Comparison of ENCODE assay signal across 9 cellular contexts in genomic region chr11:46277623-46278386, GRCh38. TPM values are rescaled to one million over a fixed set of nuclear protein-coding genes. Genes with fewer than 3 reads are reported as not detected.
A peak's percentile ranks its signal among the peaks of the same experiment; 100 is the strongest.
DNase-seq lines count a peak whose midpoint lies in the region; ATAC-seq, FAIRE-seq and TF ChIP-seq lines count a peak whose summit lies in the region.
"Had no signal": no experiment of that assay in that cellular context is flagged by ENCODE, and none has a peak within 500 bp of the region (broad histone marks: within the 10 kb centered on the region; RNA-seq: fewer than 3 reads in every experiment).

CREB3L1 (plus strand) TSS chr11:46277662; CDS start chr11:46278112, 450 bp downstream.

- peaks cover 8% of the 10 kb centered on the region for H3K4me1 Mint-ChIP-seq in T-helper 17 cell

- peaks cover 3% of the 10 kb centered on the region for H3K36me3 Mint-ChIP-seq in T-helper 17 cell (ENCODE audit: low read depth)

- H3K27ac ChIP-seq in smooth muscle cell (ENCODE audit: low read depth): peak within 1 kb of the TSS; percentile 86

- no peak for FAIRE-seq in RCC 7860 (lab: Jason Lieb, UNC)

- peaks cover 22% of the 10 kb centered on the region for H3F3A ChIP-seq in smooth muscle cell (ENCODE audit: low read depth)

- H3K27ac Mint-ChIP-seq in T-helper 17 cell: no peak within 1 kb of the TSS

- no peaks in the 10 kb centered on the region for H3K36me3 ChIP-seq in smooth muscle cell (ENCODE audit: low read depth)

- no peaks in the 10 kb centered on the region for H3K27me3 ChIP-seq in smooth muscle cell (ENCODE audit: low read depth)

- peak within 1 kb of the TSS; percentile 64 for H3K4me3 Mint-ChIP-seq in T-helper 17 cell

- peak within 1 kb of the TSS; percentile 86 for H3K9ac ChIP-seq in smooth muscle cell (ENCODE audit: low read depth)

- 0% methylated on average over 36 of the region's 61 CpGs for WGBS in smooth muscle cell (ENCODE audit: low lambda C conversion rate)

- peak within 1 kb of the TSS; percentile 96 for H3K4me3 ChIP-seq in smooth muscle cell

- H3K9me3 ChIP-seq in T-helper 17 cell (ENCODE audit: control insufficient read depth, low read length, poor library complexity, severe bottlenecking): no peaks in the 10 kb centered on the region
- H3K9me3 ChIP-seq in smooth muscle cell (replicated peaks; ENCODE audit: low read depth): no peaks in the 10 kb centered on the region

- DNase-seq in NCI-H1417 (lab: John Stamatoyannopoulos, UW): peak in 2 of 3 experiments; percentile 23 to 47
- no peak for DNase-seq in NCI-H1417 treated with DMSO at 0.1 percent for 48 hours (lab: John Stamatoyannopoulos, UW)
- DNase-seq in T-helper 17 cell: no peak
- peak; percentile 84 for DNase-seq in hepatic stellate cell (ENCODE audit: low spot score)
- DNase-seq in smooth muscle cell (lab: John Stamatoyannopoulos, UW; ENCODE audit: unreplicated experiment): peak; percentile 49
- DNase-seq in stimulated activated CD8-positive, alpha-beta memory T cell treated with anti-CD3 and anti-CD28 coated beads, Interleukin-4, amount 100 ng/mL, for 48 hours: no peak
- no peak for DNase-seq in RCC 7860 (ENCODE audit: low spot score)
- no peak for DNase-seq in AML-193 (lab: John Stamatoyannopoulos, UW)
- DNase-seq: DND-41 had no signal

- peak; percentile 23 for ATAC-seq in T-helper 17 cell

- H2AFZ ChIP-seq in smooth muscle cell (ENCODE audit: low read depth): peak within 1 kb of the TSS; percentile 26

- H3K4me2 ChIP-seq in smooth muscle cell: peak within 1 kb of the TSS; percentile 98

- peaks cover 55% of the 10 kb centered on the region for H3K79me2 ChIP-seq in smooth muscle cell (ENCODE audit: low read depth)

- H3K4me1 ChIP-seq in smooth muscle cell (ENCODE audit: low read depth): peaks cover 42% of the 10 kb centered on the region

- TF ChIP-seq CTCF in smooth muscle cell (IDR thresholded peaks at IDR 0.05; ENCODE audit: borderline replicate concordance, insufficient read depth, poor library complexity, severe bottlenecking): no peak

- peaks cover 40% of the 10 kb centered on the region for H4K20me1 ChIP-seq in smooth muscle cell (ENCODE audit: low read depth)

- peaks cover 55% of the 10 kb centered on the region for H3K27me3 Mint-ChIP-seq in T-helper 17 cell

RNA-seq across cellular contexts. Expression of gene CREB3L1, which starts in this region (rescaled TPM):
- total RNA-seq in T-helper 17 cell: not detected
- 49.1 and 63.3 TPM in 2 replicates for total RNA-seq in smooth muscle cell
- polyA plus RNA-seq in smooth muscle cell: 385 and 437 TPM in 2 replicates

Comparison
In these comparisons a context has a peak if more than half of its experiments do, and no peak if none do; other contexts are left out.
1. RNA of gene CREB3L1 (total RNA-seq): 49.1 to 63.3 TPM in smooth muscle cell; not detected in T-helper 17 cell; every median in the first group is over 10 times any median in the second.
2. DNase-seq: peak in NCI-H1417 (2 of 3), hepatic stellate cell (single experiment) and smooth muscle cell (single experiment); none in NCI-H1417 treated with DMSO at 0.1 percent for 48 hours (single experiment), T-helper 17 cell (0 of 3), stimulated activated CD8-positive, alpha-beta memory T cell treated with anti-CD3 and anti-CD28 coated beads, Interleukin-4, amount 100 ng/mL, for 48 hours (single experiment), RCC 7860 (single experiment) and AML-193 (0 of 2).
3. Peak in ATAC-seq in T-helper 17 cell; RNA of the gene not detected or under 1 TPM.